1 cellular context compared by ENCODE assay signal in the genomic region with DNA sequence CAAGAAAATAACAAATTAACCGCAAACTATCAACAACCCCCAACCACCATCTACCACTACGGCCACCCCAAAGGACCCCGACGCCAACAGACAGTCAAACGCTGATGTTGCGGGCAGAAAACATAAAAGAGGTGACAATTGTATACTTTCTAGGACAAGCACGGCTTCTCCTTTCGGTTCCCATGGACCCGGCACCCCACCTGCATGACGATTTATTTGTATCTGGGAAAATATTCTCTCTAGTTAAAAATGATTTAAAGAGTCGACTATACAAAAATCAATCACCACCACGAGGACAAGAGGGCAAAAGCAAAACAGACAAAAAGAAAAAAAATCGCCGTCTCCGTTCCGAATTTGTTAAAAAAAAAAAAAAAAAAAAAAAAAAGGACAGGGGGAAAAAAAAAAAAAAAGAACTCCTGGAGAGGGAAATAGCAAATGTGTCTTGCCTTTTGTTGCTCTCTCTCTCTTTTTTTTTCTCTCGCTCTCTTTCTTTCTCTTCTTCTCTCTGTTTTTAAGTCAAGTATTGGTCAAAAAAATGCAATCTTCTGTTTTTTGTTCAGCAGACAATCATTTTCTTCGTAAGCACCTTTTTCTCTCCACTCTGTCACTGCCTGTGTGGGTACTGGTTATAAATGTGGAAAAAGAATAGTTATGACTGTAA.
TF ChIP-seq lines count a peak whose summit lies in the region.

No MANE protein-coding gene starts in this region.

TF ChIP-seq in H1, 55 proteins besides CTCF, POLR2A, EP300 and RAD21:
- TF ChIP-seq, protein P1, sequence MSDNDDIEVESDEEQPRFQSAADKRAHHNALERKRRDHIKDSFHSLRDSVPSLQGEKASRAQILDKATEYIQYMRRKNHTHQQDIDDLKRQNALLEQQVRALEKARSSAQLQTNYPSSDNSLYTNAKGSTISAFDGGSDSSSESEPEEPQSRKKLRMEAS (IDR thresholded peaks at IDR 0.05): no peak
- TF ChIP-seq JUND (IDR thresholded peaks at IDR 0.05; ENCODE audit: low read length): no peak
- TF ChIP-seq TAF7 (optimal IDR thresholded peaks at IDR 0.05; ENCODE audit: borderline replicate concordance, low read depth, low read length): no peak
- TF ChIP-seq HDAC6 (IDR thresholded peaks at IDR 0.05; ENCODE audit: low read depth, low read length): no peak
- TF ChIP-seq KDM1A (IDR thresholded peaks at IDR 0.05; ENCODE audit: borderline replicate concordance, low read length): no peak
- TF ChIP-seq SP2 (IDR thresholded peaks at IDR 0.05; ENCODE audit: low read length): no peak
- TF ChIP-seq CBX8 (IDR thresholded peaks at IDR 0.05; ENCODE audit: borderline replicate concordance, low read depth, low read length): no peak
